ENCODE assay signal across 8 cellular contexts in the genomic region with DNA sequence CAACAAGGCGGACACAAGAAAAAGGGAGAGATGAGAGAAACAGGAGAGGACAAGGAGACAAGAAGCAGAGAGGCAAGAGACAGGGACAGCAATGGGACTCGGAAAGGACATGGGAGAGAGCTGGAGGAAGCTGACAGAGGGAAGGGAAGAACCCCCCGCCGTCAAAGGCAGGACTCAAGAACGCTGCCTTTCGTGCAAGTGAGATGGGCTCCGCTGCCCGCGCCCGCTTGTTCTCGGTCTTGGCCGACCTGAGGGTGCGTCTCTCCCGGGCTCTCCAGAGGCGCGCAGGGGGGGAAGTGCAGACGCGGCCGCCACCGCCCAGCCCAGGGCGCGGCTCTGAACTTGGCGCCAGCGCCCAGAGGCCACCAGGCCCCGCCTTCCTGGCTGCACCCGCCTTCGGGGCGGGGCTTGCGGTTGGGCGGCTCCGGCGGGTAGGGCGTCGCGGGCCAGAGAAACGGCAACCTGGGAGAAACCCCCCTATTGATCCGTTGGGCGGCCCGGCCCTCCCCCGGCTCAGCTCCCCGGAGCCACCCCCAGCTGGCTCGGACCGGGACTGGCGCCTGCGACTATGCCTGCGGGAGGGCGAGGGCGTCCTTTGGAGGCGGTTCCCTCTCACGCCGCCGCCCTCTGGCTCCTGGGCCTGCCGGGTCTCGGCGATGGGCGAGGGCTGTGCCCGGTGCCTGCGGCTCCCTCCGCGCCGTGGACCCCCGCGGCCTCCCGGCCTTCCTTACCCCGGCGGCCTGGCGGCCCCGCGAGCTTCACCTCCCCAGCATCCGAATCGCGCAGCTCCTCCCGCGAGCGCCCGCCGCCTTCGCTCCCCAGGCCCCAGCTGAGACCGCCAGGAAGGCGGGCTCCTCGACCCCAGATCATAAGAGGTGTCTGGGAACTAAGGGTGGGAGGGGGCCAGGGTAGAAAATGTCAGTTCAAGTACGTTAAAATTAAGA. TPM values are rescaled to one million over a fixed set of nuclear protein-coding genes. Genes with fewer than 3 reads are reported as not detected.
DNase-seq lines count a peak whose midpoint lies in the region; ATAC-seq and TF ChIP-seq lines count a peak whose summit lies in the region.

No MANE protein-coding gene starts in this region.

- peak overlapping the region; percentile 85 for H2AFZ ChIP-seq in OCI-LY3 (ENCODE audit: low read depth, low read length)

- H3K27me3 Mint-ChIP-seq in CD4-positive, CD25-positive, alpha-beta regulatory T cell: peaks cover 11% of the 10 kb centered on the region

- H3K9ac ChIP-seq in OCI-LY3 (ENCODE audit: low read length): peak overlapping the region; percentile 58

- H3K4me1 Mint-ChIP-seq in CD4-positive, CD25-positive, alpha-beta regulatory T cell: peaks cover 13 to 22% (median 14%) of the 10 kb centered on the region in 4 donors

- H3K4me3 Mint-ChIP-seq in CD4-positive, CD25-positive, alpha-beta regulatory T cell: peak overlapping the region; percentile 91 to 98 (median 93)

- H3K27ac ChIP-seq in CD4-positive, CD25-positive, alpha-beta regulatory T cell (ENCODE audit: insufficient read depth, low read length, poor library complexity, severe bottlenecking): peak overlapping the region; percentile 65
- no peak overlapping the region for H3K27ac ChIP-seq in OCI-LY3 (ENCODE audit: low read length)
- H3K27ac ChIP-seq in muscle layer of duodenum (ENCODE audit: low read length): no peak overlapping the region

- no peaks in the 10 kb centered on the region for H3K9me3 ChIP-seq in CD4-positive, CD25-positive, alpha-beta regulatory T cell (ENCODE audit: control insufficient read depth in 2 of 2, low read length in 2 of 2)
- H3K9me3 ChIP-seq in OCI-LY3 (ENCODE audit: insufficient read depth, low read length): no peaks in the 10 kb centered on the region
- no peaks in the 10 kb centered on the region for H3K9me3 ChIP-seq in muscle layer of duodenum (ENCODE audit: control insufficient read depth in 1 of 2, low read length in 2 of 2)

- H3K27me3 ChIP-seq in CD4-positive, CD25-positive, alpha-beta regulatory T cell (ENCODE audit: control insufficient read depth, insufficient read depth, low read length): no peaks in the 10 kb centered on the region
- H3K27me3 ChIP-seq in OCI-LY3 (ENCODE audit: low read depth, low read length): peaks cover 5% of the 10 kb centered on the region
- no peaks in the 10 kb centered on the region for H3K27me3 ChIP-seq in muscle layer of duodenum (ENCODE audit: low read depth, low read length)

- no peaks in the 10 kb centered on the region for H4K20me1 ChIP-seq in OCI-LY3 (ENCODE audit: insufficient read depth, low read length)

- H3K4me1 ChIP-seq in CD4-positive, CD25-positive, alpha-beta regulatory T cell (ENCODE audit: control insufficient read depth, insufficient read depth, low read length, poor library complexity, severe bottlenecking): peaks cover 27% of the 10 kb centered on the region
- H3K4me1 ChIP-seq in OCI-LY3 (ENCODE audit: low read length) (peaks cover 5% of the 10 kb centered on the region; the same call in 1 of the 2 replicates), muscle layer of duodenum (ENCODE audit: control insufficient read depth in 1 of 2, insufficient read depth in 2 of 2, low read length in 2 of 2) (peaks cover 5 to 17% of the 10 kb centered on the region in 2 donors)

- no peaks in the 10 kb centered on the region for H3K79me2 ChIP-seq in OCI-LY3 (ENCODE audit: low read length)

- no peak for TF ChIP-seq CTCF in OCI-LY3 (IDR thresholded peaks at IDR 0.05; ENCODE audit: low read depth, low read length)

- DNase-seq in CD4-positive, CD25-positive, alpha-beta regulatory T cell: peak; percentile 67 to 90 (median 78)
- DNase-seq in activated T-cell treated with anti-CD3 and anti-CD28 coated beads, Interleukin-2, amount 50 U/mL, for 1 hour: peak; percentile 84
- DNase-seq in stimulated activated CD8-positive, alpha-beta memory T cell treated with anti-CD3 and anti-CD28 coated beads, Interleukin-7, amount 100 ng/mL, for 48 hours (ENCODE audit: extremely low read depth in 1 of 2, low read depth in 1 of 2): peak; percentile 58 to 65

- no peaks in the 10 kb centered on the region for H3K9me3 Mint-ChIP-seq in CD4-positive, CD25-positive, alpha-beta regulatory T cell

- H3K36me3 Mint-ChIP-seq in CD4-positive, CD25-positive, alpha-beta regulatory T cell: no peaks in the 10 kb centered on the region

- peak overlapping the region; percentile 66 for H3K4me3 ChIP-seq in CD4-positive, CD25-positive, alpha-beta regulatory T cell (ENCODE audit: low read depth, low read length)
- H3K4me3 ChIP-seq in OCI-LY3 (ENCODE audit: low read length) (peak overlapping the region; percentile 88), muscle layer of duodenum (ENCODE audit: low read depth in 1 of 2, low read length in 2 of 2) (peak overlapping the region; percentile 66 to 81)

- no peaks in the 10 kb centered on the region for H3K36me3 ChIP-seq in CD4-positive, CD25-positive, alpha-beta regulatory T cell (ENCODE audit: control insufficient read depth, insufficient read depth, low read length)
- H3K36me3 ChIP-seq in OCI-LY3 (replicated peaks; ENCODE audit: low read depth, low read length) (no peaks in the 10 kb centered on the region), muscle layer of duodenum (ENCODE audit: control insufficient read depth in 1 of 2, insufficient read depth in 2 of 2, low read length in 2 of 2) (no peaks in the 10 kb centered on the region)

- peak; percentile 79 to 82 for ATAC-seq in CD4-positive, CD25-positive, alpha-beta regulatory T cell (ENCODE audit: low read depth in 2 of 2)
- ATAC-seq in GM19438 (IDR thresholded peaks at IDR 0.05; ENCODE audit: low read depth, unreplicated experiment) (peak; percentile 95), HG03565 (IDR thresholded peaks at IDR 0.05; ENCODE audit: unreplicated experiment) (peak; percentile 81), esophagus mucosa (peak; percentile 92)

- H3K4me2 ChIP-seq in OCI-LY3 (ENCODE audit: low read length): peak overlapping the region; percentile 88

- H3K27ac Mint-ChIP-seq in CD4-positive, CD25-positive, alpha-beta regulatory T cell: peak overlapping the region; percentile 13 to 93 (median 91)

RNA-seq across cellular contexts. Expression of gene ANTXRL, which starts 2.2 kb away (rescaled TPM):
- total RNA-seq in CD4-positive, CD25-positive, alpha-beta regulatory T cell: not detected
- under 1 TPM in 1 of 4 donors, not detected in 3; 0.72 TPM for polyA plus RNA-seq in CD4-positive, CD25-positive, alpha-beta regulatory T cell
- not detected for total RNA-seq in esophagus mucosa
